In genomic region chr20:4613718-4614620, GRCh38 we compare ENCODE assay signal across 8 cellular contexts.
DNase-seq lines count a peak whose midpoint lies in the region; ATAC-seq and TF ChIP-seq lines count a peak whose summit lies in the region.

No MANE protein-coding gene starts in this region.

- peak; percentile 49 for TF ChIP-seq CTCF in AG04450 (IDR thresholded peaks at IDR 0.05; ENCODE audit: low read depth, low read length)
- TF ChIP-seq CTCF in WI38 (IDR thresholded peaks at IDR 0.05; ENCODE audit: low read depth, low read length) = peak; percentile 38
- peak; percentile 43 for TF ChIP-seq CTCF in cardiac fibroblast (IDR thresholded peaks at IDR 0.05; ENCODE audit: low read depth, low read length)
- peak; percentile 23 to 34 (median 26) for TF ChIP-seq CTCF in right lobe of liver (IDR thresholded peaks at IDR 0.05)

- no peaks in the 10 kb centered on the region for H3K4me1 ChIP-seq in right lobe of liver

- ATAC-seq in GM19372 (IDR thresholded peaks at IDR 0.05; ENCODE audit: low read depth, unreplicated experiment) = peak; percentile 43
- peak; percentile 54 to 72 (median 62) for ATAC-seq in right lobe of liver
- no peak for ATAC-seq in GM18861 (IDR thresholded peaks at IDR 0.05; ENCODE audit: unreplicated experiment)

- H3K36me3 ChIP-seq in right lobe of liver = no peaks in the 10 kb centered on the region

- no peak for TF ChIP-seq POLR2A in right lobe of liver (IDR thresholded peaks at IDR 0.05)

- no peak for DNase-seq in AG04450 (ENCODE audit: low read depth, low spot score)
- DNase-seq in NCI-H1930 (lab: John Stamatoyannopoulos, UW) = peak; percentile 8 to 34
- peak; percentile 61 to 72 for DNase-seq in cardiac fibroblast (ENCODE audit: low read depth in 2 of 2)
- DNase-seq in right lobe of liver = no peak
- DNase-seq in stimulated activated CD8-positive, alpha-beta memory T cell treated with anti-CD3 and anti-CD28 coated beads, Interleukin-2, amount 100 ng/mL, for 1 hour (ENCODE audit: low read depth in 2 of 2) = peak; percentile 39 to 58

- POLR2A ChIA-PET in AG04450 (lab: Yijun Ruan, JAX) = no interaction called here

- H3K4me3 ChIP-seq in AG04450 (ENCODE audit: low read depth, low read length) (no peak overlapping the region), WI38 (ENCODE audit: low read depth, low read length) (no peak overlapping the region), cardiac fibroblast (replicated peaks in 1 of 2; ENCODE audit: low read depth in 2 of 2, low read length in 2 of 2) (no peak overlapping the region), right lobe of liver (no peak overlapping the region)

- H3K27ac ChIP-seq in AG04450 (ENCODE audit: low read depth, low read length) (no peak overlapping the region), right lobe of liver (no peak overlapping the region)

- WGBS in right lobe of liver (ENCODE audit: insufficient coverage, low coverage, low lambda C conversion rate, missing lambda C conversion rate) = 41% methylated on average over 14 of the region's 15 CpGs

- H3K9me3 ChIP-seq in AG04450 (ENCODE audit: control insufficient read depth, insufficient read depth, low read length) (no peaks in the 10 kb centered on the region), right lobe of liver (no peaks in the 10 kb centered on the region)

- intact Hi-C loops in right lobe of liver (cut with DNase I) = no loop called here

- H3K27me3 ChIP-seq in AG04450 (ENCODE audit: control insufficient read depth, insufficient read depth, low read length) = peaks cover 10% of the 10 kb centered on the region
- H3K27me3 ChIP-seq in right lobe of liver = no peaks in the 10 kb centered on the region

- CTCF ChIA-PET in AG04450 (lab: Charles Lee) = interaction anchor here (0.6 to 1.0 kb wide), 7 partner anchors 9 to 123 kb away, joined by 3 to 13 read pairs (median 4); partner anchors contain the start of gene PRND

Comparison
In these comparisons a context has a peak if more than half of its experiments do, and no peak if none do; other contexts are left out.
1. DNase-seq: peak in NCI-H1930 (2 of 2), cardiac fibroblast (2 of 2) and stimulated activated CD8-positive, alpha-beta memory T cell treated with anti-CD3 and anti-CD28 coated beads, Interleukin-2, amount 100 ng/mL, for 1 hour (2 of 2); none in AG04450 (single experiment) and right lobe of liver (0 of 3).
2. Peak in every context shown above with its lines, with median percentiles within 50 percentile points of each other: CTCF ChIP-seq.